1 cellular context compared by ENCODE assay signal in the genomic region with DNA sequence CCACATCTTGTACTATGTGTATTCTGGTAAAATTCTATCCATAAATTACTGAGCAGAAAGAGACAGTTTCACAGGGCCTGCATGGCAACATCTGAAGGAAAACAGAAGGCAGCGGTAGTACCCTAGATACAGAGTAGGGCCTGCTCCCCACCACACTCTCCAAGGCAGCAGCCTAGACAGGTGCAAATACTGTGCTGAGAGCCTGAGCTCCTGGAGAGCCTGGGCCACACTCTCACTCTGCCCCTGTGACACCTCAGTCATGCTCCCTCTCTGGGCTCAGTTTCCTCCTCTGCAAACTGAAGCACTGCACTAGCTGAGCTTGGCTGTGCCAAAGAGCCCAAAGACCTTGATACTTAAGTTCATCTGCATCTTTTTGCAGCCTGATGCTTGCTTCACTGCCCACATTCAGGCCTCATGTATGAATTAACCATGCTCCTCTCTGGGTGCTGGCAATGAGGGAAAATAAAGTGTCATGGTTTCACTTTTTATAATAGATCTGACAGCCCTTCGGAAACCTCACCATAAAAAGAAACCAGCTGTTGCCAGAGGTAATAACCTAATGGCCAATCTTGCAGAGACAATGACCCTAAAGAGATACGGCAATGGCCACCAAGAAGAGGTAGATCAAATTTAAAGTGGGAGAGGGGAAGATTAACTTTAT.
TF ChIP-seq lines count a peak whose summit lies in the region.

No MANE protein-coding gene starts in this region.

TF ChIP-seq in GM12878, 131 proteins besides CTCF, POLR2A, EP300 and RAD21 (continued from another document):
- TF ChIP-seq, protein P1, sequence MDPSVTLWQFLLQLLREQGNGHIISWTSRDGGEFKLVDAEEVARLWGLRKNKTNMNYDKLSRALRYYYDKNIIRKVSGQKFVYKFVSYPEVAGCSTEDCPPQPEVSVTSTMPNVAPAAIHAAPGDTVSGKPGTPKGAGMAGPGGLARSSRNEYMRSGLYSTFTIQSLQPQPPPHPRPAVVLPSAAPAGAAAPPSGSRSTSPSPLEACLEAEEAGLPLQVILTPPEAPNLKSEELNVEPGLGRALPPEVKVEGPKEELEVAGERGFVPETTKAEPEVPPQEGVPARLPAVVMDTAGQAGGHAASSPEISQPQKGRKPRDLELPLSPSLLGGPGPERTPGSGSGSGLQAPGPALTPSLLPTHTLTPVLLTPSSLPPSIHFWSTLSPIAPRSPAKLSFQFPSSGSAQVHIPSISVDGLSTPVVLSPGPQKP (IDR thresholded peaks at IDR 0.05; ENCODE audit: low read depth, low read length) = no peak
- TF ChIP-seq, protein P2, sequence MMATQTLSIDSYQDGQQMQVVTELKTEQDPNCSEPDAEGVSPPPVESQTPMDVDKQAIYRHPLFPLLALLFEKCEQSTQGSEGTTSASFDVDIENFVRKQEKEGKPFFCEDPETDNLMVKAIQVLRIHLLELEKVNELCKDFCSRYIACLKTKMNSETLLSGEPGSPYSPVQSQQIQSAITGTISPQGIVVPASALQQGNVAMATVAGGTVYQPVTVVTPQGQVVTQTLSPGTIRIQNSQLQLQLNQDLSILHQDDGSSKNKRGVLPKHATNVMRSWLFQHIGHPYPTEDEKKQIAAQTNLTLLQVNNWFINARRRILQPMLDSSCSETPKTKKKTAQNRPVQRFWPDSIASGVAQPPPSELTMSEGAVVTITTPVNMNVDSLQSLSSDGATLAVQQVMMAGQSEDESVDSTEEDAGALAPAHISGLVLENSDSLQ (IDR thresholded peaks at IDR 0.05) = peak; percentile 69
- TF ChIP-seq, protein P3, sequence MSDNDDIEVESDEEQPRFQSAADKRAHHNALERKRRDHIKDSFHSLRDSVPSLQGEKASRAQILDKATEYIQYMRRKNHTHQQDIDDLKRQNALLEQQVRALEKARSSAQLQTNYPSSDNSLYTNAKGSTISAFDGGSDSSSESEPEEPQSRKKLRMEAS (IDR thresholded peaks at IDR 0.05; ENCODE audit: low read depth, low read length) = 0 out of 2 replicates have a peak, but pooled peaks have one; percentile 24
- TF ChIP-seq ASH2L (IDR thresholded peaks at IDR 0.05; ENCODE audit: borderline replicate concordance, low read depth) (no peak), ZNF217 (IDR thresholded peaks at IDR 0.05) (no peak), JUNB (IDR thresholded peaks at IDR 0.05) (peak; percentile 42), ZZZ3 (IDR thresholded peaks at IDR 0.05; ENCODE audit: control insufficient read depth, insufficient read length, low read depth) (no peak), SREBF2 (IDR thresholded peaks at IDR 0.05; ENCODE audit: low read length) (no peak), SIN3A (IDR thresholded peaks at IDR 0.05; ENCODE audit: low read depth, low read length) (no peak), MTA2 (IDR thresholded peaks at IDR 0.05; ENCODE audit: low read depth) (no peak), BACH1 (IDR thresholded peaks at IDR 0.05; ENCODE audit: borderline replicate concordance) (0 out of 2 replicates have a peak, but pooled peaks have one; percentile 37), PAX8 (IDR thresholded peaks at IDR 0.05) (no peak), SIX5 (IDR thresholded peaks at IDR 0.05; ENCODE audit: low read depth, low read length, severe bottlenecking) (no peak), KAT2A (conservative IDR thresholded peaks at IDR 0.05; ENCODE audit: control insufficient read depth, low read depth, low read length) (no peak), CHD1 (IDR thresholded peaks at IDR 0.05; ENCODE audit: low read depth, low read length) (no peak), DPF2 (IDR thresholded peaks at IDR 0.05) (no peak), RUNX3 (IDR thresholded peaks at IDR 0.05; ENCODE audit: low read length) (peak; percentile 48; the same call in 1 of the 2 replicates), SMC3 (IDR thresholded peaks at IDR 0.05; ENCODE audit: borderline replicate concordance, low read length) (no peak), YY1 (IDR thresholded peaks at IDR 0.05; ENCODE audit: low read depth, low read length) (no peak), FOXM1 (IDR thresholded peaks at IDR 0.05; ENCODE audit: low read depth, low read length) (peak; percentile 20; the same call in 1 of the 2 replicates), STAT1 (conservative IDR thresholded peaks at IDR 0.05) (no peak), POU2F2 (IDR thresholded peaks at IDR 0.05; ENCODE audit: borderline replicate concordance, low read depth, low read length) (no peak), IKZF1 (conservative IDR thresholded peaks at IDR 0.05) (no peak), SUPT20H (IDR thresholded peaks at IDR 0.05; ENCODE audit: borderline replicate concordance, control insufficient read depth, low read depth, low read length) (no peak), EED (IDR thresholded peaks at IDR 0.05; ENCODE audit: low read depth) (no peak), YBX1 (IDR thresholded peaks at IDR 0.05) (no peak), TBL1XR1 (IDR thresholded peaks at IDR 0.05; ENCODE audit: low read depth, low read length) (no peak), NFXL1 (IDR thresholded peaks at IDR 0.05; ENCODE audit: borderline replicate concordance) (no peak), ZNF24 (IDR thresholded peaks at IDR 0.05) (no peak), SMAD5 (IDR thresholded peaks at IDR 0.05; ENCODE audit: low read depth) (no peak), NR2C1 (IDR thresholded peaks at IDR 0.05) (no peak), ESRRA (IDR thresholded peaks at IDR 0.05; ENCODE audit: low read length) (no peak), TCF12 (IDR thresholded peaks at IDR 0.05; ENCODE audit: low read depth, low read length) (0 out of 2 replicates have a peak, but pooled peaks have one; percentile 56), ZNF207 (IDR thresholded peaks at IDR 0.05; ENCODE audit: borderline replicate concordance) (no peak), ATF7 (IDR thresholded peaks at IDR 0.05; ENCODE audit: low read depth) (no peak), IKZF2 (IDR thresholded peaks at IDR 0.05) (0 out of 4 replicates have a peak, but pooled peaks of 1 of the 2 experiments have one; percentile 12), POLR2AphosphoS2 (IDR thresholded peaks at IDR 0.05; ENCODE audit: low read depth, low read length) (no peak)
- TF ChIP-seq, protein P4, sequence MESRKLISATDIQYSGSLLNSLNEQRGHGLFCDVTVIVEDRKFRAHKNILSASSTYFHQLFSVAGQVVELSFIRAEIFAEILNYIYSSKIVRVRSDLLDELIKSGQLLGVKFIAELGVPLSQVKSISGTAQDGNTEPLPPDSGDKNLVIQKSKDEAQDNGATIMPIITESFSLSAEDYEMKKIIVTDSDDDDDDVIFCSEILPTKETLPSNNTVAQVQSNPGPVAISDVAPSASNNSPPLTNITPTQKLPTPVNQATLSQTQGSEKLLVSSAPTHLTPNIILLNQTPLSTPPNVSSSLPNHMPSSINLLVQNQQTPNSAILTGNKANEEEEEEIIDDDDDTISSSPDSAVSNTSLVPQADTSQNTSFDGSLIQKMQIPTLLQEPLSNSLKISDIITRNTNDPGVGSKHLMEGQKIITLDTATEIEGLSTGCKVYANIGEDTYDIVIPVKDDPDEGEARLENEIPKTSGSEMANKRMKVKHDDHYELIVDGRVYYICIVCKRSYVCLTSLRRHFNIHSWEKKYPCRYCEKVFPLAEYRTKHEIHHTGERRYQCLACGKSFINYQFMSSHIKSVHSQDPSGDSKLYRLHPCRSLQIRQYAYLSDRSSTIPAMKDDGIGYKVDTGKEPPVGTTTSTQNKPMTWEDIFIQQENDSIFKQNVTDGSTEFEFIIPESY (IDR thresholded peaks at IDR 0.05) = no peak
- TF ChIP-seq, protein P5, sequence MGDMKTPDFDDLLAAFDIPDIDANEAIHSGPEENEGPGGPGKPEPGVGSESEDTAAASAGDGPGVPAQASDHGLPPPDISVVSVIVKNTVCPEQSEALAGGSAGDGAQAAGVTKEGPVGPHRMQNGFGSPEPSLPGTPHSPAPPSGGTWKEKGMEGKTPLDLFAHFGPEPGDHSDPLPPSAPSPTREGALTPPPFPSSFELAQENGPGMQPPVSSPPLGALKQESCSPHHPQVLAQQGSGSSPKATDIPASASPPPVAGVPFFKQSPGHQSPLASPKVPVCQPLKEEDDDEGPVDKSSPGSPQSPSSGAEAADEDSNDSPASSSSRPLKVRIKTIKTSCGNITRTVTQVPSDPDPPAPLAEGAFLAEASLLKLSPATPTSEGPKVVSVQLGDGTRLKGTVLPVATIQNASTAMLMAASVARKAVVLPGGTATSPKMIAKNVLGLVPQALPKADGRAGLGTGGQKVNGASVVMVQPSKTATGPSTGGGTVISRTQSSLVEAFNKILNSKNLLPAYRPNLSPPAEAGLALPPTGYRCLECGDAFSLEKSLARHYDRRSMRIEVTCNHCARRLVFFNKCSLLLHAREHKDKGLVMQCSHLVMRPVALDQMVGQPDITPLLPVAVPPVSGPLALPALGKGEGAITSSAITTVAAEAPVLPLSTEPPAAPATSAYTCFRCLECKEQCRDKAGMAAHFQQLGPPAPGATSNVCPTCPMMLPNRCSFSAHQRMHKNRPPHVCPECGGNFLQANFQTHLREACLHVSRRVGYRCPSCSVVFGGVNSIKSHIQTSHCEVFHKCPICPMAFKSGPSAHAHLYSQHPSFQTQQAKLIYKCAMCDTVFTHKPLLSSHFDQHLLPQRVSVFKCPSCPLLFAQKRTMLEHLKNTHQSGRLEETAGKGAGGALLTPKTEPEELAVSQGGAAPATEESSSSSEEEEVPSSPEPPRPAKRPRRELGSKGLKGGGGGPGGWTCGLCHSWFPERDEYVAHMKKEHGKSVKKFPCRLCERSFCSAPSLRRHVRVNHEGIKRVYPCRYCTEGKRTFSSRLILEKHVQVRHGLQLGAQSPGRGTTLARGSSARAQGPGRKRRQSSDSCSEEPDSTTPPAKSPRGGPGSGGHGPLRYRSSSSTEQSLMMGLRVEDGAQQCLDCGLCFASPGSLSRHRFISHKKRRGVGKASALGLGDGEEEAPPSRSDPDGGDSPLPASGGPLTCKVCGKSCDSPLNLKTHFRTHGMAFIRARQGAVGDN (IDR thresholded peaks at IDR 0.05) = 0 out of 2 replicates have a peak, but pooled peaks have one; percentile 19
- TF ChIP-seq, protein P6, sequence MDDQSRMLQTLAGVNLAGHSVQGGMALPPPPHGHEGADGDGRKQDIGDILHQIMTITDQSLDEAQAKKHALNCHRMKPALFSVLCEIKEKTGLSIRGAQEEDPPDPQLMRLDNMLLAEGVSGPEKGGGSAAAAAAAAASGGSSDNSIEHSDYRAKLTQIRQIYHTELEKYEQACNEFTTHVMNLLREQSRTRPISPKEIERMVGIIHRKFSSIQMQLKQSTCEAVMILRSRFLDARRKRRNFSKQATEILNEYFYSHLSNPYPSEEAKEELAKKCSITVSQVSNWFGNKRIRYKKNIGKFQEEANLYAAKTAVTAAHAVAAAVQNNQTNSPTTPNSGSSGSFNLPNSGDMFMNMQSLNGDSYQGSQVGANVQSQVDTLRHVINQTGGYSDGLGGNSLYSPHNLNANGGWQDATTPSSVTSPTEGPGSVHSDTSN (IDR thresholded peaks at IDR 0.05; ENCODE audit: insufficient replicate concordance, low read depth, low read length) = no peak
- TF ChIP-seq, protein P7, sequence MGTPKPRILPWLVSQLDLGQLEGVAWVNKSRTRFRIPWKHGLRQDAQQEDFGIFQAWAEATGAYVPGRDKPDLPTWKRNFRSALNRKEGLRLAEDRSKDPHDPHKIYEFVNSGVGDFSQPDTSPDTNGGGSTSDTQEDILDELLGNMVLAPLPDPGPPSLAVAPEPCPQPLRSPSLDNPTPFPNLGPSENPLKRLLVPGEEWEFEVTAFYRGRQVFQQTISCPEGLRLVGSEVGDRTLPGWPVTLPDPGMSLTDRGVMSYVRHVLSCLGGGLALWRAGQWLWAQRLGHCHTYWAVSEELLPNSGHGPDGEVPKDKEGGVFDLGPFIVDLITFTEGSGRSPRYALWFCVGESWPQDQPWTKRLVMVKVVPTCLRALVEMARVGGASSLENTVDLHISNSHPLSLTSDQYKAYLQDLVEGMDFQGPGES (IDR thresholded peaks at IDR 0.05) = no peak
- TF ChIP-seq, protein P8, sequence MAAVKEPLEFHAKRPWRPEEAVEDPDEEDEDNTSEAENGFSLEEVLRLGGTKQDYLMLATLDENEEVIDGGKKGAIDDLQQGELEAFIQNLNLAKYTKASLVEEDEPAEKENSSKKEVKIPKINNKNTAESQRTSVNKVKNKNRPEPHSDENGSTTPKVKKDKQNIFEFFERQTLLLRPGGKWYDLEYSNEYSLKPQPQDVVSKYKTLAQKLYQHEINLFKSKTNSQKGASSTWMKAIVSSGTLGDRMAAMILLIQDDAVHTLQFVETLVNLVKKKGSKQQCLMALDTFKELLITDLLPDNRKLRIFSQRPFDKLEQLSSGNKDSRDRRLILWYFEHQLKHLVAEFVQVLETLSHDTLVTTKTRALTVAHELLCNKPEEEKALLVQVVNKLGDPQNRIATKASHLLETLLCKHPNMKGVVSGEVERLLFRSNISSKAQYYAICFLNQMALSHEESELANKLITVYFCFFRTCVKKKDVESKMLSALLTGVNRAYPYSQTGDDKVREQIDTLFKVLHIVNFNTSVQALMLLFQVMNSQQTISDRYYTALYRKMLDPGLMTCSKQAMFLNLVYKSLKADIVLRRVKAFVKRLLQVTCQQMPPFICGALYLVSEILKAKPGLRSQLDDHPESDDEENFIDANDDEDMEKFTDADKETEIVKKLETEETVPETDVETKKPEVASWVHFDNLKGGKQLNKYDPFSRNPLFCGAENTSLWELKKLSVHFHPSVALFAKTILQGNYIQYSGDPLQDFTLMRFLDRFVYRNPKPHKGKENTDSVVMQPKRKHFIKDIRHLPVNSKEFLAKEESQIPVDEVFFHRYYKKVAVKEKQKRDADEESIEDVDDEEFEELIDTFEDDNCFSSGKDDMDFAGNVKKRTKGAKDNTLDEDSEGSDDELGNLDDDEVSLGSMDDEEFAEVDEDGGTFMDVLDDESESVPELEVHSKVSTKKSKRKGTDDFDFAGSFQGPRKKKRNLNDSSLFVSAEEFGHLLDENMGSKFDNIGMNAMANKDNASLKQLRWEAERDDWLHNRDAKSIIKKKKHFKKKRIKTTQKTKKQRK (IDR thresholded peaks at IDR 0.05; ENCODE audit: low read depth, low read length) = no peak
